In the genomic region with DNA sequence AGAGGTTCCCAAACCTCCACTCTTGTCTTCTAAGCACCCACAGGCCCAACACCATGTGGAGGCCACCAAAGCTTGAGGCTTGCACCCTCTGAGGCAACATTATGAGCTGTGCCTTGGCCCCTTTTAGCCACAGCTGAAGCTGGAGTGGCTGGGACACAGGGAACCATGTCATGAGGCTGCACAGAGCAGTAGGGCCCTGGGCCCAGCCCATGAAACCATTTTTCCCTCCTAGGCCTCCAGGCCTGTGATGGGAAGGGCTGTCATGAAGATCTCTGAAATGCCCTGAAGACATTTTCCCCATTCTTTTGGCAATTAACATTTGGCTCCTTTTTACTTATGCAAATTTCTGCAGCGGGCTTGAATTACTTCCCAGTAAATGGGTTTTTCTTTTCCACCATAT, we compare ENCODE assay signal across 11 cellular contexts. TPM values are rescaled to one million over a fixed set of nuclear protein-coding genes. Genes with fewer than 3 reads are reported as not detected.
"Had no signal": no experiment of that assay in that cellular context is flagged by ENCODE, and none has a peak within 500 bp of the region (broad histone marks: within the 10 kb centered on the region; RNA-seq: fewer than 3 reads in every experiment).

No MANE protein-coding gene starts in this region.

- FAIRE-seq: HepG2, HTR-8/SVneo, K562 had no signal

- H3K4me3 Mint-ChIP-seq: IgD-negative memory B cell had no signal

- H3K27ac ChIP-seq: HL-60, KMS-11 had no signal

- H3K27me3 Mint-ChIP-seq: IgD-negative memory B cell had no signal

- H3K9ac ChIP-seq: KMS-11 had no signal

- H3K4me2 ChIP-seq: KMS-11 had no signal

- H3K27ac Mint-ChIP-seq: IgD-negative memory B cell had no signal

- H3K4me3 ChIP-seq: K562 had no signal

- ATAC-seq: HepG2, K562 had no signal

- H3K36me3 Mint-ChIP-seq: IgD-negative memory B cell had no signal

- H3K4me1 Mint-ChIP-seq: IgD-negative memory B cell had no signal

- DNase-seq: IMR-90, KBM-7, KG1 had no signal

RNA-seq across cellular contexts. Expression of a gene that starts 14.8 kb away (rescaled TPM):
- total RNA-seq: HepG2, HT-29, HT1080, IMR-90 had no signal
- polyA plus RNA-seq: HepG2, IgD-negative memory B cell, IMR-90 had no signal

RNA-seq across cellular contexts. Expression of a gene that starts 29.9 kb away (rescaled TPM):
- total RNA-seq: HepG2, HT-29 had no signal
- polyA plus RNA-seq: HepG2, IgD-negative memory B cell had no signal
